21 cellular contexts compared by ENCODE assay signal in genomic region chr10:88417337-88417736, GRCh38.
DNase-seq lines count a peak whose midpoint lies in the region; ATAC-seq, FAIRE-seq and TF ChIP-seq lines count a peak whose summit lies in the region.
"Had no signal": no experiment of that assay in that cellular context is flagged by ENCODE, and none has a peak within 500 bp of the region (broad histone marks: within the 10 kb centered on the region; RNA-seq: fewer than 3 reads in every experiment).

No MANE protein-coding gene starts in this region.

- H3K9ac ChIP-seq in H1 (replicated peaks in 1 of 4; ENCODE audit: extremely low read depth in 1 of 4, low read depth in 3 of 4, low read length in 3 of 4) (no peak overlapping the region), PC-3 (ENCODE audit: low read length) (no peak overlapping the region)

- peak; percentile 13 for FAIRE-seq in H1 (lab: Jason Lieb, UNC)
- FAIRE-seq: A204.1, D721Med had no signal

- H3K27ac ChIP-seq in left ventricle myocardium inferior (replicated peaks) = peak overlapping the region; percentile 4
- no peak overlapping the region for H3K27ac ChIP-seq in H1 (ENCODE audit: low read depth, low read length)
- H3K27ac ChIP-seq in PC-3 (ENCODE audit: low read length) = no peak overlapping the region
- H3K27ac ChIP-seq: SK-N-MC had no signal

- no peak overlapping the region for H3K14ac ChIP-seq in H1 (ENCODE audit: insufficient read length)

- no peak for ATAC-seq in PC-3

- no peak overlapping the region for H3K4me3 Mint-ChIP-seq in nephron
- H3K4me3 Mint-ChIP-seq: B cell, CD14-positive monocyte, HFFc6 had no signal

- no peak overlapping the region for H2AK5ac ChIP-seq in H1 (ENCODE audit: low read depth, low read length)

- H3K27me3 ChIP-seq in left ventricle myocardium inferior (ENCODE audit: low read depth) (no peaks in the 10 kb centered on the region), H1 (replicated peaks in 1 of 4; ENCODE audit: control insufficient read depth in 3 of 4, extremely low read depth in 1 of 4, insufficient read depth in 3 of 4, low read length in 3 of 4) (no peaks in the 10 kb centered on the region), PC-3 (ENCODE audit: low read length) (no peaks in the 10 kb centered on the region)

- H4K20me1 ChIP-seq in H1 (replicated peaks in 1 of 2; ENCODE audit: control insufficient read depth in 1 of 2, insufficient read depth in 2 of 2, low read length in 2 of 2) = no peaks in the 10 kb centered on the region
- H4K20me1 ChIP-seq in PC-3 (ENCODE audit: low read length) = no peaks in the 10 kb centered on the region

- no peaks in the 10 kb centered on the region for H3K23me2 ChIP-seq in H1 (ENCODE audit: low read depth, low read length)

- CTCF ChIA-PET in H1 (lab: Charles Lee; ENCODE audit: partially characterized antibody) (no interaction called here), PC-3 (lab: Charles Lee) (no interaction called here)

- no peaks in the 10 kb centered on the region for H3K9me3 Mint-ChIP-seq in nephron
- H3K9me3 Mint-ChIP-seq: HFFc6 had no signal

- POLR2A ChIA-PET in H1 (lab: Charles Lee; ENCODE audit: partially characterized antibody) (no interaction called here), PC-3 (lab: Charles Lee; ENCODE audit: unreplicated experiment) (no interaction called here)

- no peaks in the 10 kb centered on the region for H3K9me3 ChIP-seq in left ventricle myocardium inferior (replicated peaks)
- H3K9me3 ChIP-seq in H1 (ENCODE audit: insufficient read depth in 2 of 2, low read depth in 1 of 2, low read length in 1 of 2) = no peaks in the 10 kb centered on the region
- no peaks in the 10 kb centered on the region for H3K9me3 ChIP-seq in PC-3 (ENCODE audit: low read length)

- no peak for TF ChIP-seq POLR2A in H1 (IDR thresholded peaks at IDR 0.05; ENCODE audit: control extremely low read depth in 1 of 2, low read depth in 2 of 2, low read length in 2 of 2)

- peak overlapping the region; percentile 70 to 77 (median 74) for H3K27ac Mint-ChIP-seq in nephron
- H3K27ac Mint-ChIP-seq: B cell, CD14-positive monocyte, HFFc6 had no signal

- no peak overlapping the region for H2BK15ac ChIP-seq in H1 (ENCODE audit: low read length)

- no peak overlapping the region for H4K8ac ChIP-seq in H1 (ENCODE audit: extremely low read depth, insufficient read depth, low read length)

- TF ChIP-seq CTCF in left ventricle myocardium inferior (IDR thresholded peaks at IDR 0.05; ENCODE audit: borderline replicate concordance) (no peak), H1 (IDR thresholded peaks at IDR 0.05; ENCODE audit: control extremely low read depth in 1 of 3, insufficient read depth in 1 of 3, low read depth in 1 of 3, low read length in 3 of 3) (no peak), nephron (IDR thresholded peaks at IDR 0.05; ENCODE audit: unreplicated experiment in 3 of 3) (no peak), PC-3 (conservative IDR thresholded peaks at IDR 0.05; ENCODE audit: low read depth, low read length) (no peak), GM10266 (IDR thresholded peaks at IDR 0.05; ENCODE audit: control insufficient read depth, insufficient read depth, low read depth, missing control alignments) (no peak)

- H3K4me1 ChIP-seq in left ventricle myocardium inferior (peaks cover 22% of the 10 kb centered on the region), H1 (replicated peaks in 1 of 4; ENCODE audit: control insufficient read depth in 3 of 4, insufficient read depth in 4 of 4, low read length in 3 of 4) (peaks cover 0 to 7% (median 4%) of the 10 kb centered on the region in 4 experiments; a peak in 4 of 7 replicates), PC-3 (ENCODE audit: insufficient read depth, low read length) (no peaks in the 10 kb centered on the region)

- DNase-seq in left ventricle myocardium inferior (no peak), cardiac septum (ENCODE audit: low spot score) (no peak), H1 (ENCODE audit: low read depth in 1 of 2, low spot score in 2 of 2) (no peak), inferior parietal cortex (ENCODE audit: extremely low spot score) (no peak), PC-3 (no peak), GM10266 (ENCODE audit: extremely low spot score) (no peak)
- DNase-seq: DMS79, H7, HFFc6, Karpas-422, NCI-H1694, NCI-H2081, NCI-H510A, RPMI8226, SHP77 had no signal

- H3K4me1 Mint-ChIP-seq in nephron = peaks cover 13% of the 10 kb centered on the region
- H3K4me1 Mint-ChIP-seq: B cell had no signal

- no peak overlapping the region for H3K4ac ChIP-seq in H1 (replicated peaks; ENCODE audit: insufficient read length, low read depth, low read length)

- TF ChIP-seq RAD21 in H1 (IDR thresholded peaks at IDR 0.05 in 1 of 2, conservative IDR thresholded peaks at IDR 0.05 in 1 of 2; ENCODE audit: low read depth in 2 of 2, low read length in 2 of 2) = no peak

- H3K23ac ChIP-seq in H1 (ENCODE audit: insufficient read length) = no peak overlapping the region

- H3K79me2 ChIP-seq in H1 (ENCODE audit: control insufficient read depth in 1 of 2, insufficient read depth in 2 of 2, low read length in 2 of 2) = no peaks in the 10 kb centered on the region
- H3K79me2 ChIP-seq in PC-3 (ENCODE audit: low read length) = no peaks in the 10 kb centered on the region

- no peaks in the 10 kb centered on the region for H3K27me3 Mint-ChIP-seq in nephron (ENCODE audit: low read depth)
- H3K27me3 Mint-ChIP-seq: B cell had no signal

- no peak overlapping the region for H3K18ac ChIP-seq in H1 (ENCODE audit: extremely low read depth, low read length)

- no peaks in the 10 kb centered on the region for H3K9me2 ChIP-seq in PC-3 (replicated peaks; ENCODE audit: low read length)

- no peak overlapping the region for H3K4me2 ChIP-seq in H1 (ENCODE audit: insufficient read depth in 1 of 2, low read depth in 2 of 2, low read length in 2 of 2)
- H3K4me2 ChIP-seq in PC-3 (ENCODE audit: low read length) = no peak overlapping the region

- WGBS in H1 (ENCODE audit: extremely low coverage in 1 of 2, insufficient coverage in 1 of 2, insufficient read length in 1 of 2, insufficient replicate concordance in 2 of 2, low coverage in 1 of 2, low lambda C conversion rate in 2 of 2, missing lambda C conversion rate in 1 of 2), 2 experiments = 94% methylated on average over 1 of the region's 1 CpG; no CpG with 5 or more reads in 1 of the 2 experiments

- no peak overlapping the region for H2BK12ac ChIP-seq in H1 (ENCODE audit: low read depth, low read length)

- no peak overlapping the region for H4K91ac ChIP-seq in H1 (replicated peaks; ENCODE audit: insufficient read length, low read length)

- BruUV-seq in PC-3 (replicated peaks; lab: Mats Ljungman, UMichigan) = no TSS peak

- no peak overlapping the region for H2BK120ac ChIP-seq in H1 (replicated peaks; ENCODE audit: low read depth, low read length)

- intact Hi-C loops in left ventricle myocardium inferior (cut with micrococcal nuclease) (no loop called here), cardiac septum (cut with DNase I) (loop anchor here (10.0 kb wide), 1 partner anchor 137 kb away; no protein-coding TSS in a partner anchor), PC-3 (cut with micrococcal nuclease) (no loop called here)

- no peaks in the 10 kb centered on the region for H3K79me1 ChIP-seq in H1 (ENCODE audit: low read depth, low read length)

- H2AFZ ChIP-seq in H1 (ENCODE audit: low read length) (no peak overlapping the region), PC-3 (ENCODE audit: low read length) (no peak overlapping the region)

- H3K56ac ChIP-seq in H1 (replicated peaks; ENCODE audit: insufficient read length, low read depth, low read length) = no peak overlapping the region

- H3K36me3 Mint-ChIP-seq in nephron (ENCODE audit: low read depth) = no peaks in the 10 kb centered on the region
- H3K36me3 Mint-ChIP-seq: CD14-positive monocyte had no signal

- no peak overlapping the region for H2BK20ac ChIP-seq in H1 (ENCODE audit: low read length)

- H3K4me3 ChIP-seq in left ventricle myocardium inferior (no peak overlapping the region), H1 (ENCODE audit: extremely low read depth in 1 of 4, insufficient read depth in 2 of 4, low read depth in 3 of 4, low read length in 4 of 4) (no peak overlapping the region), PC-3 (ENCODE audit: low read length) (no peak overlapping the region)
- H3K4me3 ChIP-seq: SK-N-MC had no signal

- H3F3A ChIP-seq in PC-3 (ENCODE audit: low read length, unreplicated experiment) = no peaks in the 10 kb centered on the region

- H4K5ac ChIP-seq in H1 (ENCODE audit: insufficient read length, low read depth, low read length) = no peak overlapping the region

- no peak overlapping the region for H2BK5ac ChIP-seq in H1 (ENCODE audit: low read depth, low read length)

- H3K36me3 ChIP-seq in left ventricle myocardium inferior = no peaks in the 10 kb centered on the region
- no peaks in the 10 kb centered on the region for H3K36me3 ChIP-seq in H1 (ENCODE audit: control insufficient read depth in 2 of 4, insufficient read depth in 4 of 4, low read length in 3 of 4)
- no peaks in the 10 kb centered on the region for H3K36me3 ChIP-seq in PC-3 (ENCODE audit: low read depth, low read length)

- no peak for TF ChIP-seq EP300 in H1 (IDR thresholded peaks at IDR 0.05; ENCODE audit: borderline replicate concordance in 1 of 2, low read depth in 2 of 2, low read length in 2 of 2)

TF ChIP-seq in H1, 55 proteins besides CTCF, POLR2A, EP300 and RAD21 (continues in another document):
- TF ChIP-seq CHD1 (IDR thresholded peaks at IDR 0.05; ENCODE audit: low read depth, low read length) (no peak), SUZ12 (IDR thresholded peaks at IDR 0.05; ENCODE audit: low read length) (no peak), FOSL1 (IDR thresholded peaks at IDR 0.05; ENCODE audit: insufficient read depth, low read depth, low read length) (no peak), MAX (IDR thresholded peaks at IDR 0.05) (no peak), MAFK (IDR thresholded peaks at IDR 0.05; ENCODE audit: low read depth, low read length) (no peak)
